8 cellular contexts compared by ENCODE assay signal in the genomic region with DNA sequence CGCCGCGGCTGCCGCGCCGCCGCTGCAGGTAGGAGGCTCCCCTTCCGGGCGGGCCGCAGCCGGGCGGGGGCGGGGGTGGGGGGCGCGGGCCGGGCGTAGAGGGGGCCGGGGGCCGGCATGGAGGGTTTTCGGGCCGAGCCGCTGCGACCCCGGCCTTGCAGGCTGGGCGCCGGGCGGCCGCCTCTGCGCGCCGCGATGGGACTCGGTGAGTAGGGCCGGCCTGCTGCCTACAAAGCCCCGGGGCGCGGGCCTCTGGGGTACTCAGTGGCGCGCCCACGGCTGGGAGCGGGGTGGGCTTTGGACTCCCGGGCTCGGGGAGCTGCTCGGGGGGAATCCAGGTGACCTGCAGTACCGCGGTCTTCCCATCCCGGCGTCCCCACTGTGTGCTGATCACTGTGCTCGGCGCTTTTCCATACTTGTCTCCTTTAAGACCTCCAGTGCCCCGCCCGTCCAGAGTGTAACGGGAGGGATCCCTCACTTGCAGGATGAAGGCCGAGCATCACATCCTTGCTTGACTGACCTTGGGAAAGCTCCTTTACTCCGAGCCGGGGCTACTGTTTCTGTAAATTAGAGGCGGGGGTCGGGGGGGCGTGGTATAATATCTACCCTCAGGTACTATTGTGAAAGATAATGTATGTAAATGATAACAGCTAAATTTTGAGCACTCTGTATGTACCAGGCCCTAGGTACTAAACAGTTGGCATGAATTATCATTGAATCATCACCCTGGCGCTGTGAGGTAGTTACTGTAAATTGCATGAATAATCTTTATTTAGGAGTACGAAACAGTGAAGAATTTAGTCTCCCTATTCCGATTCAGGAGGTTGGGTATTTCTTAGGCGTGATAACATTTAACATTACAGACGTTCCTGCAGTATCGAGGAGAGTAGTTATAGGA. TPM values are rescaled to one million over a fixed set of nuclear protein-coding genes. Genes with fewer than 3 reads are reported as not detected.
DNase-seq lines count a peak whose midpoint lies in the region; TF ChIP-seq lines count a peak whose summit lies in the region.

No MANE protein-coding gene starts in this region.

- H3K4me3 ChIP-seq in mesendoderm (ENCODE audit: low read length) = peak overlapping the region; percentile 74

- H3K27ac Mint-ChIP-seq in HFFc6 (peak overlapping the region; percentile 96), endothelial cell (ENCODE audit: unreplicated experiment) (peak overlapping the region; percentile 82)
- peak overlapping the region; percentile 27 for H3K27ac Mint-ChIP-seq in stimulated activated naive CD8-positive, alpha-beta T cell treated with anti-CD3 and anti-CD28 coated beads, Interleukin-15, Interleukin-2, amounts not matched to agents 100 ng/mL and 50 ng/mL, for 24 hours

- DNase-seq in DMS 273 (lab: John Stamatoyannopoulos, UW; ENCODE audit: unreplicated experiment) = peak; percentile 81
- DNase-seq in DMS 273 treated with DMSO at 0.1 percent for 48 hours (lab: John Stamatoyannopoulos, UW) = no peak
- peak; percentile 46 for DNase-seq in HFFc6
- DNase-seq in NAMALWA (ENCODE audit: low spot score) = peak; percentile 43
- peak; percentile 5 to 46 for DNase-seq in activated CD4-positive, alpha-beta T cell treated with anti-CD3 and anti-CD28 coated beads for 4 hours
- DNase-seq in endothelial cell (ENCODE audit: low spot score) = peak; percentile 47
- DNase-seq in mesendoderm = peak; percentile 85

- peak overlapping the region; percentile 80 for H3K9ac ChIP-seq in mesendoderm (ENCODE audit: low read length)

- H3K4me3 Mint-ChIP-seq in HFFc6 = peak overlapping the region; percentile 91
- peak overlapping the region; percentile 96 for H3K4me3 Mint-ChIP-seq in endothelial cell (ENCODE audit: unreplicated experiment)
- peak overlapping the region; percentile 85 for H3K4me3 Mint-ChIP-seq in stimulated activated naive CD8-positive, alpha-beta T cell treated with anti-CD3 and anti-CD28 coated beads, Interleukin-15, Interleukin-2, amounts not matched to agents 100 ng/mL and 50 ng/mL, for 24 hours

- H3K36me3 ChIP-seq in mesendoderm (ENCODE audit: control insufficient read depth, insufficient read depth, low read length) = peaks cover 2% of the 10 kb centered on the region

- no peak overlapping the region for H2AK5ac ChIP-seq in mesendoderm (ENCODE audit: low read length)

- H3K56ac ChIP-seq in mesendoderm (ENCODE audit: low read length) = peak overlapping the region; percentile 92

- H3K79me2 ChIP-seq in mesendoderm (ENCODE audit: control insufficient read depth, insufficient read depth, low read length) = peaks cover 32% of the 10 kb centered on the region

- peak overlapping the region; percentile 89 for H4K8ac ChIP-seq in mesendoderm (ENCODE audit: low read depth, low read length)

- H3K4me1 ChIP-seq in mesendoderm (ENCODE audit: control insufficient read depth, low read depth, low read length) = peaks cover 2% of the 10 kb centered on the region

- H3K4me2 ChIP-seq in mesendoderm (ENCODE audit: low read length) = peak overlapping the region; percentile 1

- H3K9me3 Mint-ChIP-seq in HFFc6 (no peaks in the 10 kb centered on the region), endothelial cell (ENCODE audit: unreplicated experiment) (no peaks in the 10 kb centered on the region)
- H3K9me3 Mint-ChIP-seq in stimulated activated naive CD8-positive, alpha-beta T cell treated with anti-CD3 and anti-CD28 coated beads, Interleukin-15, Interleukin-2, amounts not matched to agents 100 ng/mL and 50 ng/mL, for 24 hours = no peaks in the 10 kb centered on the region

- H3K79me1 ChIP-seq in mesendoderm (ENCODE audit: low read length) = peaks cover 18% of the 10 kb centered on the region

- H3K27me3 ChIP-seq in mesendoderm (ENCODE audit: insufficient read depth, low read length, poor library complexity) = no peaks in the 10 kb centered on the region

- H3K36me3 Mint-ChIP-seq in HFFc6 (ENCODE audit: low read depth) (peaks cover 25% of the 10 kb centered on the region), endothelial cell (ENCODE audit: low read depth, unreplicated experiment) (peaks cover 12% of the 10 kb centered on the region)
- peaks cover 4% of the 10 kb centered on the region for H3K36me3 Mint-ChIP-seq in stimulated activated naive CD8-positive, alpha-beta T cell treated with anti-CD3 and anti-CD28 coated beads, Interleukin-15, Interleukin-2, amounts not matched to agents 100 ng/mL and 50 ng/mL, for 24 hours (ENCODE audit: low read depth)

- H3K18ac ChIP-seq in mesendoderm (ENCODE audit: low read length) = peak overlapping the region; percentile 100

- H4K5ac ChIP-seq in mesendoderm (ENCODE audit: low read length) = no peak overlapping the region

- H2BK120ac ChIP-seq in mesendoderm (ENCODE audit: low read depth, low read length) = no peak overlapping the region

- H3K27me3 Mint-ChIP-seq in HFFc6 (ENCODE audit: insufficient read depth) = no peaks in the 10 kb centered on the region
- H3K27me3 Mint-ChIP-seq in endothelial cell (ENCODE audit: unreplicated experiment) = peaks cover 11% of the 10 kb centered on the region
- peaks cover 5% of the 10 kb centered on the region for H3K27me3 Mint-ChIP-seq in stimulated activated naive CD8-positive, alpha-beta T cell treated with anti-CD3 and anti-CD28 coated beads, Interleukin-15, Interleukin-2, amounts not matched to agents 100 ng/mL and 50 ng/mL, for 24 hours

- peak overlapping the region; percentile 98 for H3K27ac ChIP-seq in mesendoderm (ENCODE audit: low read depth, low read length)

- peaks cover 60% of the 10 kb centered on the region for H3K4me1 Mint-ChIP-seq in HFFc6 (ENCODE audit: low read depth)
- peaks cover 21% of the 10 kb centered on the region for H3K4me1 Mint-ChIP-seq in endothelial cell (ENCODE audit: unreplicated experiment)
- H3K4me1 Mint-ChIP-seq in stimulated activated naive CD8-positive, alpha-beta T cell treated with anti-CD3 and anti-CD28 coated beads, Interleukin-15, Interleukin-2, amounts not matched to agents 100 ng/mL and 50 ng/mL, for 24 hours (ENCODE audit: low read depth) = peaks cover 38% of the 10 kb centered on the region

- H2BK5ac ChIP-seq in mesendoderm (ENCODE audit: low read length) = no peak overlapping the region

- peak overlapping the region; percentile 59 for H2BK15ac ChIP-seq in mesendoderm (replicated peaks; ENCODE audit: low read depth)

- no peak overlapping the region for H3K23ac ChIP-seq in mesendoderm (ENCODE audit: low read length)

- peak overlapping the region; percentile 95 for H3K4ac ChIP-seq in mesendoderm (ENCODE audit: low read depth, low read length)

- TF ChIP-seq CTCF in HFFc6 (IDR thresholded peaks at IDR 0.05) (no peak), endothelial cell (IDR thresholded peaks at IDR 0.05; ENCODE audit: unreplicated experiment) (no peak)

- no CpG with 5 or more reads among the region's 65 CpGs for WGBS in mesendoderm (ENCODE audit: extremely low coverage, insufficient coverage, low lambda C conversion rate)

RNA-seq across cellular contexts. Expression of gene MSANTD3, which starts 0.7 kb away (rescaled TPM):
- total RNA-seq in HFFc6 (2021; fragmentation: NEBNext Ultra II Directional; extraction: Animal tissue kit (Norgen Biotek cat#: 25700)) = 10 to 100 TPM; 56.9 to 76.1 (median 71.2) TPM
- 30.7 TPM for total RNA-seq in endothelial cell (ENCODE audit: unreplicated experiment)
- polyA plus RNA-seq in mesendoderm (2013, experiment 1 of 2) = 35.3 TPM
- 37.9 TPM for polyA plus RNA-seq in mesendoderm (2013, experiment 2 of 2)

RNA-seq across cellular contexts. Expression of gene TMEFF1, which starts 45.3 kb away (rescaled TPM):
- total RNA-seq in HFFc6 (2021; fragmentation: NEBNext Ultra II Directional; extraction: Animal tissue kit (Norgen Biotek cat#: 25700)) = 1 to 10 TPM; 1.3 to 2.4 (median 1.6) TPM
- total RNA-seq in endothelial cell (ENCODE audit: unreplicated experiment) = 45.8 TPM
- polyA plus RNA-seq in mesendoderm (2013, experiment 1 of 2) = 9.0 TPM
- polyA plus RNA-seq in mesendoderm (2013, experiment 2 of 2) = 7.4 TPM

Comparison
In these comparisons a context has a peak if more than half of its experiments do, and no peak if none do; other contexts are left out.
1. H3K27ac Mint-ChIP-seq: peak in every context shown above with its lines; median percentile 96 in HFFc6; 82 in endothelial cell; 27 in stimulated activated naive CD8-positive, alpha-beta T cell treated with anti-CD3 and anti-CD28 coated beads, Interleukin-15, Interleukin-2, amounts not matched to agents 100 ng/mL and 50 ng/mL, for 24 hours.
2. RNA of gene TMEFF1, which starts 45.3 kb away (total RNA-seq): 45.8 TPM in endothelial cell (single experiment); 1.3 to 2.4 TPM in HFFc6; every median in the first group is over 10 times any median in the second.
3. Peak in every context shown above with its lines, with median percentiles within 50 percentile points of each other: H3K4me3 Mint-ChIP-seq.